25 cellular contexts compared by ENCODE assay signal in the genomic region with DNA sequence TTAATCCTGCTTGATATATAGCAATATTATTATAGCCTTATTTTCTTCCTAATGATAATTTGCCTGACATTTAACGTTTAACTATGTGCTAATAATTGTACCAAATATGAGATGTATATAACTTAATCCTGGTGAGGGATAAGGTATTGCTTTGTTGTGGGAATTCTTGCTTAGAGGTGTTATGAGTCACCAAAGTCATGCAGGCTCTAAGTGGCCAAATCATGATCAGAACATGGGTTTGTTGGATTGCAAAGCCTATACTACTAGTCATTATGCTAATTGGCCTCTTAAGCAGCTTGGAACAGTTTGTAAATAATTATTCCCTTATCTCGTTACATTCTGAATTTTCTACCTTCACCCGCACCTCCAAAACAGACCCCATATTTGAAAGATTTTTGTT. TPM values are rescaled to one million over a fixed set of nuclear protein-coding genes. Genes with fewer than 3 reads are reported as not detected.
"Had no signal": no experiment of that assay in that cellular context is flagged by ENCODE, and none has a peak within 500 bp of the region (broad histone marks: within the 10 kb centered on the region; RNA-seq: fewer than 3 reads in every experiment).

No MANE protein-coding gene starts in this region.

- FAIRE-seq: endothelial cell of umbilical vein, small intestine, urothelium cell line had no signal

- ATAC-seq: effector memory CD8-positive, alpha-beta T cell; heart right ventricle; left cardiac atrium; left ventricle myocardium superior; stimulated activated effector memory CD8-positive, alpha-beta T cell treated with anti-CD3 and anti-CD28 coated beads, Interleukin-12 subunit alpha, Interleukin-12 subunit beta, amount 100 ng/mL, for 72 hours had no signal

- DNase-seq: activated CD4-positive, alpha-beta T cell treated with anti-CD3 and anti-CD28 coated beads for 48 hours; activated CD4-positive, alpha-beta T cell treated with anti-CD3 and anti-CD28 coated beads, Interleukin-2, amount 50 U/mL, for 48 hours; activated CD8-positive, alpha-beta memory T cell treated with anti-CD3 and anti-CD28 coated beads for 24 hours; activated effector memory CD4-positive, alpha-beta T cell treated with Interleukin-2 at 50 U/mL for 16 hours; activated naive CD4-positive, alpha-beta T cell treated with Interleukin-2 at 50 U/mL for 16 hours; activated naive CD8-positive, alpha-beta T cell treated with anti-CD3 and anti-CD28 coated beads for 36 hours; adrenal gland; aorta; brain microvascular endothelial cell; caudate nucleus; cortex of kidney; effector memory CD8-positive, alpha-beta T cell; foreskin melanocyte; heart right ventricle; left cardiac atrium; left ventricle myocardium superior; nephron progenitor cell; sigmoid colon; small intestine; stimulated activated CD4-positive, alpha-beta T cell treated with anti-CD3 and anti-CD28 coated beads, Interleukin-4, amount 100 ng/mL, for 24 hours had no signal

- H3K4me3 ChIP-seq: adrenal gland, esophagus muscularis mucosa, heart right ventricle, sigmoid colon, thoracic aorta had no signal

RNA-seq across cellular contexts. Expression of gene C6orf141, which starts 21.9 kb away (rescaled TPM):
- polyA plus RNA-seq: aorta had no signal

RNA-seq across cellular contexts. Expression of gene GLYATL3, which starts 28.8 kb away (rescaled TPM):
- polyA plus RNA-seq: adrenal gland, aorta, endothelial cell of umbilical vein, heart right ventricle, small intestine had no signal
